20 cellular contexts compared by ENCODE assay signal in the genomic region with DNA sequence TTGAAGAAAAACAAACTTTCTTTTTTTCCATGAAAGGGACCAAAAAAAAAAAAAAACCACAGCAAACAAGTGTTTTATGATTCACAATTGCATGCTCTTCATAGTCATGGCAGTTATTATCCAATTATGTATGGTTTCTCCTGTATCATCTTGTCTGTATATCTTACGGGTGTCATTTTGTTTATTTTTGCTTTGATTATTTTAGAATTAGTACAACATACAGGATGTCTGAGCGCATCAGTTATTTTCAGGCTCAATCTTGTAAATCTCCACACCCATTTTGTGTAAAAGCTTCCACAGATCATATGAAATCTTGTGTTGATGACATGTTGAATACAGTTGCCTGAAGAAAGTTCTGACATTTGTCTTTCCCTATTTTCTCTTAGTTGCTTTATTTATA.
DNase-seq lines count a peak whose midpoint lies in the region; ATAC-seq, FAIRE-seq and TF ChIP-seq lines count a peak whose summit lies in the region.
"Had no signal": no experiment of that assay in that cellular context is flagged by ENCODE, and none has a peak within 500 bp of the region (broad histone marks: within the 10 kb centered on the region; RNA-seq: fewer than 3 reads in every experiment).

No MANE protein-coding gene starts in this region.

- no peaks in the 10 kb centered on the region for H3K36me3 ChIP-seq in breast epithelium
- H3K36me3 ChIP-seq in PC-3 (ENCODE audit: low read depth, low read length): no peaks in the 10 kb centered on the region
- H3K36me3 ChIP-seq: BLaER1 treated with 17β-estradiol and CSF1 and Interleukin-3, amounts not matched to agents 10 nM and 100 nM; HAP-1 had no signal

- no peaks in the 10 kb centered on the region for H4K20me1 ChIP-seq in PC-3 (ENCODE audit: low read length)
- H4K20me1 ChIP-seq: BLaER1 treated with 17β-estradiol and CSF1 and Interleukin-3, amounts not matched to agents 10 nM and 100 nM had no signal

- peaks cover 7% of the 10 kb centered on the region for H3K36me3 Mint-ChIP-seq in MCF 10A (ENCODE audit: insufficient read depth, unreplicated experiment)

- H3K9me3 Mint-ChIP-seq in MCF 10A (ENCODE audit: unreplicated experiment): no peaks in the 10 kb centered on the region
- H3K9me3 Mint-ChIP-seq: GM23338 had no signal

- H3K4me2 ChIP-seq in PC-3 (ENCODE audit: low read length): no peak overlapping the region
- H3K4me2 ChIP-seq: BLaER1 treated with 17β-estradiol and CSF1 and Interleukin-3, amounts not matched to agents 10 nM and 100 nM; GM23338 had no signal

- H3K27ac ChIP-seq in breast epithelium (no peak overlapping the region), PC-3 (ENCODE audit: low read length) (peak overlapping the region; percentile 100), epithelial cell of prostate (peak overlapping the region; percentile 99)
- H3K27ac ChIP-seq: 22Rv1; BLaER1 treated with 17β-estradiol and CSF1 and Interleukin-3, amounts not matched to agents 10 nM and 100 nM had no signal

- CTCF ChIA-PET in MCF 10A (lab: Yijun Ruan, JAX) (interaction anchor here (0.8 kb wide), 1 partner anchor 211 kb away, joined by 3 read pairs; no protein-coding TSS in a partner anchor), PC-3 (lab: Charles Lee) (no interaction called here)

- FAIRE-seq in GM19239 (lab: Jason Lieb, UNC): no peak
- FAIRE-seq: RCC 7860 had no signal

- H3K27ac Mint-ChIP-seq in MCF 10A (ENCODE audit: low read depth, unreplicated experiment): peak overlapping the region; percentile 97
- H3K27ac Mint-ChIP-seq: GM23338 had no signal

- no peak for DNase-seq in MCF 10A (ENCODE audit: unreplicated experiment)
- DNase-seq in breast epithelium (ENCODE audit: low spot score in 2 of 2): no peak
- DNase-seq in PC-3: no peak
- no peak for DNase-seq in epithelial cell of prostate (ENCODE audit: low read depth, low spot score)
- no peak for DNase-seq in NCI-H526 (lab: John Stamatoyannopoulos, UW)
- DNase-seq in GM19239 (ENCODE audit: insufficient read length, low spot score): no peak
- DNase-seq: KBM-7, NCI-H1105, NCI-H146, NCI-H2029, NCI-H345, NCI-H524, Right ventricle myocardium superior had no signal

- POLR2A ChIA-PET in MCF 10A (lab: Yijun Ruan, JAX) (interaction anchor here (0.7 to 2.3 kb wide), 4 partner anchors 8 to 281 kb away, joined by 3 to 11 read pairs (median 6); a partner anchor contains a TSS), PC-3 (lab: Charles Lee; ENCODE audit: unreplicated experiment) (no interaction called here)

- H3K9ac ChIP-seq in PC-3 (ENCODE audit: low read length): peak overlapping the region; percentile 79
- H3K9ac ChIP-seq: BLaER1 treated with 17β-estradiol and CSF1 and Interleukin-3, amounts not matched to agents 10 nM and 100 nM had no signal

- H3K4me1 ChIP-seq in breast epithelium: no peaks in the 10 kb centered on the region
- peaks cover 60% of the 10 kb centered on the region for H3K4me1 ChIP-seq in PC-3 (ENCODE audit: insufficient read depth, low read length)
- H3K4me1 ChIP-seq: HAP-1 had no signal

- H3K9me3 ChIP-seq in breast epithelium (no peaks in the 10 kb centered on the region), PC-3 (ENCODE audit: low read length) (no peaks in the 10 kb centered on the region)
- H3K9me3 ChIP-seq: BLaER1 treated with 17β-estradiol and CSF1 and Interleukin-3, amounts not matched to agents 10 nM and 100 nM; HAP-1 had no signal

- intact Hi-C loops in MCF 10A (cut with micrococcal nuclease) (loop anchor here (2.0 to 10.0 kb wide), 2 partner anchors 30 to 494 kb away; no protein-coding TSS in a partner anchor), breast epithelium (cut with DNase I; ENCODE audit: low total_unique reads) (no loop called here), PC-3 (cut with micrococcal nuclease) (loop anchor here (5.0 kb wide), 2 partner anchors 128 to 368 kb away; no protein-coding TSS in a partner anchor)

- TF ChIP-seq CTCF in MCF 10A (IDR thresholded peaks at IDR 0.05; ENCODE audit: unreplicated experiment): no peak
- TF ChIP-seq CTCF in breast epithelium (IDR thresholded peaks at IDR 0.05): no peak
- TF ChIP-seq CTCF in PC-3 (conservative IDR thresholded peaks at IDR 0.05; ENCODE audit: low read depth, low read length): no peak

- no peak overlapping the region for H3K4me3 ChIP-seq in breast epithelium
- H3K4me3 ChIP-seq in PC-3 (ENCODE audit: low read length): no peak overlapping the region
- H3K4me3 ChIP-seq: BLaER1 treated with 17β-estradiol and CSF1 and Interleukin-3, amounts not matched to agents 10 nM and 100 nM; GM23338; HAP-1 had no signal

- H3K27me3 ChIP-seq in breast epithelium: no peaks in the 10 kb centered on the region
- H3K27me3 ChIP-seq in PC-3 (ENCODE audit: low read length): no peaks in the 10 kb centered on the region
- H3K27me3 ChIP-seq: BLaER1 treated with 17β-estradiol and CSF1 and Interleukin-3, amounts not matched to agents 10 nM and 100 nM had no signal

- no peak overlapping the region for H3K4me3 Mint-ChIP-seq in MCF 10A (ENCODE audit: unreplicated experiment)
- H3K4me3 Mint-ChIP-seq: GM23338 had no signal

- ATAC-seq in PC-3 (no peak), GM19035 (IDR thresholded peaks at IDR 0.05; ENCODE audit: unreplicated experiment) (no peak), GM19463 (IDR thresholded peaks at IDR 0.05; ENCODE audit: unreplicated experiment) (no peak)
- ATAC-seq: GM23338 had no signal

- H3K4me1 Mint-ChIP-seq in MCF 10A (ENCODE audit: insufficient read depth, unreplicated experiment): peaks cover 44% of the 10 kb centered on the region

- H3F3A ChIP-seq in PC-3 (ENCODE audit: low read length, unreplicated experiment): peaks cover 6% of the 10 kb centered on the region

- H3K27me3 Mint-ChIP-seq in MCF 10A (ENCODE audit: insufficient read depth, unreplicated experiment): no peaks in the 10 kb centered on the region

- TF ChIP-seq POLR2A in breast epithelium (IDR thresholded peaks at IDR 0.05): no peak

- H2AFZ ChIP-seq in PC-3 (ENCODE audit: low read length): no peak overlapping the region
- H2AFZ ChIP-seq: GM23338 had no signal

- no peaks in the 10 kb centered on the region for H3K9me2 ChIP-seq in PC-3 (replicated peaks; ENCODE audit: low read length)

- no TSS peak for BruUV-seq in MCF 10A (replicated peaks; lab: Mats Ljungman, UMichigan)
- BruUV-seq in PC-3 (replicated peaks; lab: Mats Ljungman, UMichigan): no TSS peak

- no peaks in the 10 kb centered on the region for H3K79me2 ChIP-seq in PC-3 (ENCODE audit: low read length)

Comparison
In these comparisons a context has a peak if more than half of its experiments do, and no peak if none do; other contexts are left out.
1. H3K27ac ChIP-seq: peak in PC-3 (single experiment) and epithelial cell of prostate (single experiment); none in breast epithelium (0 of 2).